Comparison of ENCODE assay signal across 8 cellular contexts in genomic region chr5:140176028-140176382, GRCh38. TPM values are rescaled to one million over a fixed set of nuclear protein-coding genes. Genes with fewer than 3 reads are reported as not detected.
DNase-seq lines count a peak whose midpoint lies in the region; ATAC-seq, FAIRE-seq and TF ChIP-seq lines count a peak whose summit lies in the region.

No MANE protein-coding gene starts in this region.

- no peak for ATAC-seq in left cardiac atrium

- no peaks in the 10 kb centered on the region for H3K36me3 ChIP-seq in left ventricle myocardium inferior
- no peaks in the 10 kb centered on the region for H3K36me3 ChIP-seq in brain microvascular endothelial cell (replicated peaks)
- H3K36me3 ChIP-seq in mesodermal cell (ENCODE audit: control insufficient read depth, insufficient read depth, low read length) = no peaks in the 10 kb centered on the region
- H3K36me3 ChIP-seq in vagina = no peaks in the 10 kb centered on the region

- H3K27ac ChIP-seq in left ventricle myocardium inferior (replicated peaks) (peak overlapping the region; percentile 95), brain microvascular endothelial cell (peak overlapping the region; percentile 68), mesodermal cell (ENCODE audit: low read depth, low read length, severe bottlenecking) (peak overlapping the region; percentile 93), vagina (peak overlapping the region; percentile 98)

- TF ChIP-seq CTCF in left ventricle myocardium inferior (IDR thresholded peaks at IDR 0.05; ENCODE audit: borderline replicate concordance) (no peak), brain microvascular endothelial cell (IDR thresholded peaks at IDR 0.05; ENCODE audit: low read depth, low read length, missing control alignments) (no peak), vagina (IDR thresholded peaks at IDR 0.05) (no peak)

- intact Hi-C loops in left ventricle myocardium inferior (cut with micrococcal nuclease) = loop anchor here (10.0 kb wide), 2 partner anchors 59 to 179 kb away; no protein-coding TSS in a partner anchor
- intact Hi-C loops in left cardiac atrium (cut with DNase I) = loop anchor here (5.0 to 10.0 kb wide), 3 partner anchors 69 to 179 kb away; partner anchors contain the start of gene HBEGF (in 1 of the 2)
- intact Hi-C loops in vagina (cut with DNase I) = no loop called here

- no peaks in the 10 kb centered on the region for H3K27me3 ChIP-seq in left ventricle myocardium inferior (ENCODE audit: low read depth)
- H3K27me3 ChIP-seq in brain microvascular endothelial cell (replicated peaks) = no peaks in the 10 kb centered on the region
- no peaks in the 10 kb centered on the region for H3K27me3 ChIP-seq in vagina

- TF ChIP-seq POLR2A in vagina (IDR thresholded peaks at IDR 0.05) = no peak
- TF ChIP-seq POLR2A in GM12892 (IDR thresholded peaks at IDR 0.05; ENCODE audit: low read depth, low read length) = no peak

- 0% methylated on average over 2 to 3 of the region's 4 CpGs for WGBS in mesodermal cell (ENCODE audit: insufficient coverage in 2 of 2), 2 experiments

- peaks cover 62% of the 10 kb centered on the region for H3K4me1 ChIP-seq in left ventricle myocardium inferior
- H3K4me1 ChIP-seq in mesodermal cell (ENCODE audit: control insufficient read depth, insufficient read depth, low read length, poor library complexity, severe bottlenecking) = peaks cover 5% of the 10 kb centered on the region
- H3K4me1 ChIP-seq in vagina = peaks cover 29% of the 10 kb centered on the region

- FAIRE-seq in GM12892 (lab: Jason Lieb, UNC) = no peak

- in situ Hi-C loops in brain microvascular endothelial cell (cut with HindIII; ENCODE audit: low pct_ligation_motif_present, low sequenced_read_pairs) = no loop called here

- H3K4me3 ChIP-seq in left ventricle myocardium inferior (peak overlapping the region; percentile 89), brain microvascular endothelial cell (ENCODE audit: low read depth, low read length) (peak overlapping the region; percentile 80), mesodermal cell (ENCODE audit: extremely low read depth, insufficient read depth, low read length, poor library complexity, severe bottlenecking) (peak overlapping the region; percentile 88), vagina (peak overlapping the region; percentile 87 to 95)

- DNase-seq in left ventricle myocardium inferior (no peak), left cardiac atrium (no peak), brain microvascular endothelial cell (no peak), vagina (ENCODE audit: extremely low spot score in 2 of 2) (no peak), cerebellum (ENCODE audit: low spot score) (no peak), GM12892 (ENCODE audit: insufficient read length) (no peak), AG08396 (ENCODE audit: low spot score) (no peak)

- H3K9me3 ChIP-seq in left ventricle myocardium inferior (replicated peaks) (no peaks in the 10 kb centered on the region), mesodermal cell (ENCODE audit: control insufficient read depth, low read length) (no peaks in the 10 kb centered on the region), vagina (no peaks in the 10 kb centered on the region)

RNA-seq across cellular contexts. Expression of gene CYSTM1, which starts 1.0 kb away (rescaled TPM):
- total RNA-seq in left ventricle myocardium inferior (93.3 TPM), left cardiac atrium (10 to 100 TPM; 61.7 to 74.6 TPM), vagina (51.6 TPM), cerebellum (4.4 TPM)
- 28.2 TPM for polyA plus RNA-seq in mesodermal cell (2013, experiment 1 of 2)
- polyA plus RNA-seq in mesodermal cell (2013, experiment 2 of 2) = 25.3 TPM
- polyA plus RNA-seq in GM12892 (2012; ENCODE audit: missing spikeins) = 71.3 TPM

RNA-seq across cellular contexts. Expression of gene IGIP, which starts 50.3 kb away (rescaled TPM):
- total RNA-seq in left ventricle myocardium inferior (12.0 TPM), left cardiac atrium (10 to 100 TPM; 12.3 to 14.4 TPM), vagina (16.7 TPM), cerebellum (8.3 TPM)
- polyA plus RNA-seq in mesodermal cell (2013, experiment 1 of 2) = 0.81 TPM
- 0.86 TPM for polyA plus RNA-seq in mesodermal cell (2013, experiment 2 of 2)
- 1.3 TPM for polyA plus RNA-seq in GM12892 (2012; ENCODE audit: missing spikeins)
